In the genomic region with DNA sequence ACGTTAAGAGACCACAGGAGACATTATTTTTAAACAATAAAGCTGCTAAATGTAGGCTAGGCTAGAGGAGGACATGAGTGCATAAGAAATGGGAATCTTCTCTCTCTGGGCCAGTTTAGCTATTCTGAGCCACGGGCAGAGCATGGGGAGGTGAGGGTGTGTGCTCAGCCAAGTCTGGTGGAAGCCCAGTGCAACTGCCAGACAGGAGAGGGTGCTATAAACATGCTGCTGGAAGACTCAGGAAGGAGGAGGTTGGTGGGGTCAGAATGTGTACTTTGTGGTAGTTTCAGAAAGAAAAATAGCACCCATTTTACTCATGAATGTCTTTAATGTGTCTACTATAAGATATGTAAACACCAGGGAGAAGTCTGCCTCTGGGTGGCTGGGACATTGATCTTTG, we compare ENCODE assay signal across 1 cellular context.
TF ChIP-seq lines count a peak whose summit lies in the region.

No MANE protein-coding gene starts in this region.

TF ChIP-seq in H1, 55 proteins besides CTCF, POLR2A, EP300 and RAD21:
- TF ChIP-seq SP4 (IDR thresholded peaks at IDR 0.05; ENCODE audit: low read length) = no peak
- TF ChIP-seq, protein P1, sequence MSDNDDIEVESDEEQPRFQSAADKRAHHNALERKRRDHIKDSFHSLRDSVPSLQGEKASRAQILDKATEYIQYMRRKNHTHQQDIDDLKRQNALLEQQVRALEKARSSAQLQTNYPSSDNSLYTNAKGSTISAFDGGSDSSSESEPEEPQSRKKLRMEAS (IDR thresholded peaks at IDR 0.05) = peak; percentile 26; the same call in 1 of the 2 replicates
